Comparison of ENCODE assay signal across 21 cellular contexts in the genomic region with DNA sequence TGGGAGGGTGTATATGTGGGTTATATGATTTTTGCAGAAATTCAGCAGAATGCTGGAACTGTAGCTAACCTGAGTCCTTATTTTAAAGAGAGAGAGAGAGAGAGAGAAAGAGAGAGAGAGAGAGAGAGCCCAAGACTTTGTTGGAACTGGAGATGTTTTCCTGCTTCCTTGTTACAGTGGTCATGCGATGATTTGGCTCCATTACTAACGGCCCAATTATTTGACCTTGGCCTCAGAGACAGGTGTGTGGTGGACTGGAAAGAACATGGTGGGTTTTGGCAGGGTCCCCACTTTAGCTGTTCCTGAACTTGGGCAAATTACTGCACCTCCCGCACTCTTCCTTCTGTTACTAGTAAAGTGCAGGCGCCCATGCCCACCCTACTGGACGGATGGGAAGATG. TPM values are rescaled to one million over a fixed set of nuclear protein-coding genes. Genes with fewer than 3 reads are reported as not detected.
"Had no signal": no experiment of that assay in that cellular context is flagged by ENCODE, and none has a peak within 500 bp of the region (broad histone marks: within the 10 kb centered on the region; RNA-seq: fewer than 3 reads in every experiment).

No MANE protein-coding gene starts in this region.

- H3K36me3 ChIP-seq: MG63, SJSA1 had no signal

- H3K27ac ChIP-seq: SJSA1, SK-N-MC had no signal

- H3K4me3 ChIP-seq: MG63, SJSA1, SK-N-MC had no signal

- H3K27me3 ChIP-seq: MG63, SJSA1 had no signal

- H3K9me3 ChIP-seq: MG63, SJSA1 had no signal

- H3K4me1 ChIP-seq: SJSA1 had no signal

- DNase-seq: KBM-7, MG63, NCI-H1092, NCI-H1105 treated with DMSO at 0.1 percent for 48 hours, NCI-H1417 treated with DMSO at 0.1 percent for 48 hours, NCI-H146, NCI-H1694 treated with DMSO at 0.1 percent for 48 hours, NCI-H1930, NCI-H2081 treated with DMSO at 0.1 percent for 48 hours, NCI-H2171, NCI-H226, NCI-H446, NCI-H510A, NCI-H524 treated with DMSO at 0.1 percent for 48 hours, NCI-H69, NCI-H774, Right ventricle myocardium superior, RPMI8226, SIG-M5 had no signal

RNA-seq across cellular contexts. Expression of a gene that starts 14.8 kb away (rescaled TPM):
- total RNA-seq: SJSA1 had no signal
